Comparison of ENCODE assay signal across 8 cellular contexts in genomic region chr9:133135193-133135745, GRCh38. TPM values are rescaled to one million over a fixed set of nuclear protein-coding genes. Genes with fewer than 3 reads are reported as not detected.
A peak's percentile ranks its signal among the peaks of the same experiment; 100 is the strongest.
DNase-seq lines count a peak whose midpoint lies in the region; ATAC-seq, FAIRE-seq and TF ChIP-seq lines count a peak whose summit lies in the region.

No MANE protein-coding gene starts in this region.

- H3K9ac ChIP-seq in GM12878 (ENCODE audit: control insufficient read depth, insufficient read depth, low read length) (0 out of 2 replicates have a peak overlapping the region, but pooled peaks have one; percentile 20), kidney (ENCODE audit: low read length in 2 of 2) (peak overlapping the region in 1 of 2 donors; percentile 5)

- 4% methylated on average over 5 of the region's 7 CpGs for WGBS in GM12878 (ENCODE audit: insufficient coverage, insufficient replicate concordance, low lambda C conversion rate, missing lambda C conversion rate)

- no peaks in the 10 kb centered on the region for H4K20me1 ChIP-seq in GM12878 (ENCODE audit: control insufficient read depth, insufficient read depth)

- H3K36me3 ChIP-seq in GM12878 (ENCODE audit: control insufficient read depth in 2 of 2, insufficient read depth in 2 of 2, low read length in 1 of 2): peaks cover 0 to 4% of the 10 kb centered on the region in 2 experiments; a peak in 3 of 4 replicates
- H3K36me3 ChIP-seq in kidney (ENCODE audit: control insufficient read depth in 1 of 2, insufficient read depth in 2 of 2, low read length in 2 of 2): no peaks in the 10 kb centered on the region

- H2AFZ ChIP-seq in GM12878 (ENCODE audit: control insufficient read depth, low read depth, low read length): no peak overlapping the region

- ATAC-seq in GM12878 (no peak), GM19452 (IDR thresholded peaks at IDR 0.05; ENCODE audit: unreplicated experiment) (no peak)

- peaks cover 64% of the 10 kb centered on the region for H3K79me2 ChIP-seq in GM12878 (ENCODE audit: control insufficient read depth, insufficient read depth, low read length)

- H3K9me3 ChIP-seq in GM12878 (replicated peaks; ENCODE audit: control insufficient read depth, insufficient read depth, low read length): no peaks in the 10 kb centered on the region
- H3K9me3 ChIP-seq in kidney (ENCODE audit: control insufficient read depth in 1 of 2, low read length in 2 of 2): no peaks in the 10 kb centered on the region

- H3K27ac ChIP-seq in GM12878 (ENCODE audit: control insufficient read depth, insufficient read depth): peak overlapping the region; percentile 88
- peak overlapping the region; percentile 80 to 84 for H3K27ac ChIP-seq in kidney (ENCODE audit: low read depth in 2 of 2, low read length in 2 of 2)

- in situ Hi-C loops in GM12878 (cut with MboI): loop anchor here (25.0 kb wide), 1 partner anchor 1873 kb away; no protein-coding TSS in a partner anchor

- TF ChIP-seq RAD21 in GM12878 (IDR thresholded peaks at IDR 0.05; ENCODE audit: insufficient read depth, low read depth, low read length): no peak

- H3K4me1 ChIP-seq in GM12878 (ENCODE audit: control insufficient read depth, insufficient read depth, low read length) (peaks cover 39% of the 10 kb centered on the region), kidney (ENCODE audit: control insufficient read depth in 1 of 2, insufficient read depth in 1 of 2, low read depth in 1 of 2, low read length in 2 of 2) (peaks cover 26 to 27% of the 10 kb centered on the region in 2 donors)

- H3K4me3 ChIP-seq in GM12878 (no peak overlapping the region), kidney (ENCODE audit: low read length in 2 of 2) (no peak overlapping the region)

- H3K27me3 ChIP-seq in GM12878 (replicated peaks in 1 of 2; ENCODE audit: control insufficient read depth in 2 of 2, insufficient read depth in 2 of 2, low read length in 1 of 2): no peaks in the 10 kb centered on the region

- no peak for TF ChIP-seq EP300 in GM12878 (IDR thresholded peaks at IDR 0.05; ENCODE audit: borderline replicate concordance in 1 of 2, control insufficient read depth in 1 of 2, low read depth in 2 of 2, low read length in 2 of 2)

- intact Hi-C loops in GM12878 (cut with micrococcal nuclease; ENCODE audit: unreplicated experiment): no loop called here
- intact Hi-C loops in kidney (cut with DNase I): no loop called here

- DNase-seq in GM03348 (ENCODE audit: low spot score) (peak; percentile 89), SW 1271 (lab: John Stamatoyannopoulos, UW) (peak; percentile 87 to 95), GM12878 (ENCODE audit: low read depth, low spot score) (no peak), kidney (peak; percentile 96), putamen (ENCODE audit: low spot score) (no peak), cortex of kidney (lab: John Stamatoyannopoulos, UW) (no peak)
- peak; percentile 78 for DNase-seq in stimulated activated CD4-positive, alpha-beta T cell treated with anti-CD3 and anti-CD28 coated beads, Interleukin-4, amount 100 ng/mL, for 24 hours

- BruUV-seq in GM12878 (replicated peaks; lab: Mats Ljungman, UMichigan): no TSS peak

- RAD21 ChIA-PET in GM12878 (lab: Charles Lee; ENCODE audit: unreplicated experiment): no interaction called here

- CTCF ChIA-PET in GM12878 (lab: Yijun Ruan, JAX): interaction anchor here (1.3 to 2.2 kb wide), 3 partner anchors 9 to 87 kb away, joined by 3 to 14 read pairs (median 4); no protein-coding TSS in a partner anchor

- TF ChIP-seq POLR2A in GM12878 (IDR thresholded peaks at IDR 0.05; ENCODE audit: low read depth, low read length): no peak

- no peak overlapping the region for H3K4me2 ChIP-seq in GM12878 (ENCODE audit: control insufficient read depth, insufficient read depth)

- POLR2A ChIA-PET in GM12878 (lab: Charles Lee): interaction anchor here (1.0 to 3.0 kb wide), 3 partner anchors 8 to 20 kb away, joined by 3 to 17 read pairs (median 4); no protein-coding TSS in a partner anchor

- FAIRE-seq in GM12878 (lab: Jason Lieb, UNC) (no peak), kidney (lab: Jason Lieb, UNC) (no peak)

- SMC1A ChIA-PET in GM12878 (lab: Charles Lee; ENCODE audit: uncharacterized antibody, unreplicated experiment): interaction anchor here (1.3 to 5.9 kb wide), 3 partner anchors 9 to 20 kb away, joined by 3 to 48 read pairs (median 6); no protein-coding TSS in a partner anchor

- TF ChIP-seq CTCF in GM12878 (IDR thresholded peaks at IDR 0.05 in 2 of 3, conservative IDR thresholded peaks at IDR 0.05 in 1 of 3; ENCODE audit: control insufficient read depth in 2 of 3, extremely low read depth in 1 of 3, insufficient read depth in 1 of 3, low read depth in 3 of 3, low read length in 3 of 3): no peak
- no peak for TF ChIP-seq CTCF in kidney (IDR thresholded peaks at IDR 0.05; ENCODE audit: borderline replicate concordance, extremely low read depth, insufficient read depth)

TF ChIP-seq in GM12878, 131 proteins besides CTCF, POLR2A, EP300 and RAD21 (continues in another document):
- no peak for TF ChIP-seq MXI1 (IDR thresholded peaks at IDR 0.05; ENCODE audit: low read depth, low read length)
- TF ChIP-seq SIN3A (IDR thresholded peaks at IDR 0.05; ENCODE audit: low read depth, low read length): no peak
- no peak for TF ChIP-seq ZNF274 (IDR thresholded peaks at IDR 0.05; ENCODE audit: insufficient read depth, insufficient read length)
- TF ChIP-seq, protein P1, sequence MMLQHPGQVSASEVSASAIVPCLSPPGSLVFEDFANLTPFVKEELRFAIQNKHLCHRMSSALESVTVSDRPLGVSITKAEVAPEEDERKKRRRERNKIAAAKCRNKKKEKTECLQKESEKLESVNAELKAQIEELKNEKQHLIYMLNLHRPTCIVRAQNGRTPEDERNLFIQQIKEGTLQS (IDR thresholded peaks at IDR 0.05; ENCODE audit: borderline replicate concordance, extremely low read depth, low read depth, low read length): no peak
- no peak for TF ChIP-seq BRCA1 (IDR thresholded peaks at IDR 0.05; ENCODE audit: low read depth, low read length)
- no peak for TF ChIP-seq PAX5 (IDR thresholded peaks at IDR 0.05; ENCODE audit: borderline replicate concordance, low read depth, low read length)
- TF ChIP-seq, protein P2, sequence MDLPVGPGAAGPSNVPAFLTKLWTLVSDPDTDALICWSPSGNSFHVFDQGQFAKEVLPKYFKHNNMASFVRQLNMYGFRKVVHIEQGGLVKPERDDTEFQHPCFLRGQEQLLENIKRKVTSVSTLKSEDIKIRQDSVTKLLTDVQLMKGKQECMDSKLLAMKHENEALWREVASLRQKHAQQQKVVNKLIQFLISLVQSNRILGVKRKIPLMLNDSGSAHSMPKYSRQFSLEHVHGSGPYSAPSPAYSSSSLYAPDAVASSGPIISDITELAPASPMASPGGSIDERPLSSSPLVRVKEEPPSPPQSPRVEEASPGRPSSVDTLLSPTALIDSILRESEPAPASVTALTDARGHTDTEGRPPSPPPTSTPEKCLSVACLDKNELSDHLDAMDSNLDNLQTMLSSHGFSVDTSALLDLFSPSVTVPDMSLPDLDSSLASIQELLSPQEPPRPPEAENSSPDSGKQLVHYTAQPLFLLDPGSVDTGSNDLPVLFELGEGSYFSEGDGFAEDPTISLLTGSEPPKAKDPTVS (IDR thresholded peaks at IDR 0.05; ENCODE audit: low read depth, low read length): no peak

RNA-seq across cellular contexts. Expression of gene RALGDS, which starts 14.2 kb away (rescaled TPM):
- 87.1 and 89.7 TPM in 2 replicates for total RNA-seq in GM12878 (2013; cell fraction: nucleolus; rRNA removed)
- total RNA-seq in GM12878 (2014; rRNA removed) (29.7 and 34.1 TPM in 2 replicates), GM12878 (2014; rRNA removed; fragmentation: Illumina TruSeq; extraction: Trizol) (17.4 and 19.3 TPM in 2 replicates), GM12878 (2021) (30.1 and 33.3 TPM in 2 replicates), kidney (43.3 TPM)
- polyA plus RNA-seq in GM12878 (2011; ENCODE audit: low read depth): 15.0 TPM
- polyA plus RNA-seq in GM12878 (2011; rRNA removed) (33.7 and 48.6 TPM in 2 replicates), GM12878 (2014; fragmentation: Illumina TruSeq; extraction: Trizol) (8.4 and 23.1 TPM in 2 replicates), GM12878 (2014; fragmentation: Nextera tagmentation; extraction: Ambion mirVana) (1 to 10 TPM; 1.3 to 2.0 TPM), GM12878 (2014; rRNA removed) (43.7 and 49.3 TPM in 2 replicates), GM12878 (2016; fragmentation: Nextera tagmentation; extraction: Ambion mirVana) (10 to 100 TPM in 1 of 2 experiments, 1 to 10 TPM in 1; 7.6 to 13.3 TPM), kidney (ENCODE audit: insufficient read depth, low read depth, low replicate concordance) (13.0 TPM)
- polyA plus RNA-seq in GM12878 (2011; cell fraction: cytosol; rRNA removed): 56.3 and 59.0 TPM in 2 replicates
- polyA plus RNA-seq in GM12878 (2011; cell fraction: nucleus; rRNA removed): 264 and 316 TPM in 2 replicates
- 22.6 and 37.4 TPM in 2 replicates for polyA plus RNA-seq in GM12878 (2012)
- polyA minus RNA-seq in GM12878 (2011; rRNA and poly(A)+ RNA removed): 22.2 and 36.1 TPM in 2 replicates
- 9.8 and 20.6 TPM in 2 replicates for polyA minus RNA-seq in GM12878 (2011; cell fraction: cytosol; rRNA and poly(A)+ RNA removed)
- 38.2 and 39.3 TPM in 2 replicates for polyA minus RNA-seq in GM12878 (2011; cell fraction: nucleus; rRNA and poly(A)+ RNA removed)

RNA-seq across cellular contexts. Expression of gene GBGT1, which starts 28.4 kb away (rescaled TPM):
- total RNA-seq in GM12878 (2013; cell fraction: nucleolus; rRNA removed): 19.1 and 27.5 TPM in 2 replicates
- total RNA-seq in GM12878 (2014; rRNA removed): 0.68 and 1.5 TPM in 2 replicates
- 0.45 and 0.74 TPM in 2 replicates for total RNA-seq in GM12878 (2014; rRNA removed; fragmentation: Illumina TruSeq; extraction: Trizol)
- 1.3 and 1.4 TPM in 2 replicates for total RNA-seq in GM12878 (2021)
- polyA plus RNA-seq in GM12878 (2011; ENCODE audit: low read depth): 0.30 TPM
- polyA plus RNA-seq in GM12878 (2011; rRNA removed): 0.59 and 1.8 TPM in 2 replicates
- polyA plus RNA-seq in GM12878 (2011; cell fraction: cytosol; rRNA removed): 1.8 and 2.2 TPM in 2 replicates
- 5.1 and 5.4 TPM in 2 replicates for polyA plus RNA-seq in GM12878 (2011; cell fraction: nucleus; rRNA removed)
- polyA plus RNA-seq in GM12878 (2012): 1.1 and 1.6 TPM in 2 replicates
- 0.33 and 0.53 TPM in 2 replicates for polyA plus RNA-seq in GM12878 (2014; fragmentation: Illumina TruSeq; extraction: Trizol)
- under 1 TPM; 0.08 to 0.11 TPM for polyA plus RNA-seq in GM12878 (2014; fragmentation: Nextera tagmentation; extraction: Ambion mirVana)
- 1.4 and 1.9 TPM in 2 replicates for polyA plus RNA-seq in GM12878 (2014; rRNA removed)
- under 1 TPM; 0.12 to 0.28 TPM for polyA plus RNA-seq in GM12878 (2016; fragmentation: Nextera tagmentation; extraction: Ambion mirVana)
- polyA minus RNA-seq in GM12878 (2011; rRNA and poly(A)+ RNA removed): 3.3 and 4.6 TPM in 2 replicates
- polyA minus RNA-seq in GM12878 (2011; cell fraction: cytosol; rRNA and poly(A)+ RNA removed): 1.5 and 2.1 TPM in 2 replicates
- 4.8 and 6.5 TPM in 2 replicates for polyA minus RNA-seq in GM12878 (2011; cell fraction: nucleus; rRNA and poly(A)+ RNA removed)
- total RNA-seq in kidney: 21.6 TPM
- 7.9 TPM for polyA plus RNA-seq in kidney (ENCODE audit: insufficient read depth, low read depth, low replicate concordance)

Comparison
In these comparisons a context has a peak if more than half of its experiments do, and no peak if none do; other contexts are left out.
1. DNase-seq: peak in GM03348 (single experiment), SW 1271 (2 of 2), kidney (single experiment) and stimulated activated CD4-positive, alpha-beta T cell treated with anti-CD3 and anti-CD28 coated beads, Interleukin-4, amount 100 ng/mL, for 24 hours (single experiment); none in GM12878 (single experiment), putamen (single experiment) and cortex of kidney (single experiment).